9 cellular contexts compared by ENCODE assay signal in the genomic region with DNA sequence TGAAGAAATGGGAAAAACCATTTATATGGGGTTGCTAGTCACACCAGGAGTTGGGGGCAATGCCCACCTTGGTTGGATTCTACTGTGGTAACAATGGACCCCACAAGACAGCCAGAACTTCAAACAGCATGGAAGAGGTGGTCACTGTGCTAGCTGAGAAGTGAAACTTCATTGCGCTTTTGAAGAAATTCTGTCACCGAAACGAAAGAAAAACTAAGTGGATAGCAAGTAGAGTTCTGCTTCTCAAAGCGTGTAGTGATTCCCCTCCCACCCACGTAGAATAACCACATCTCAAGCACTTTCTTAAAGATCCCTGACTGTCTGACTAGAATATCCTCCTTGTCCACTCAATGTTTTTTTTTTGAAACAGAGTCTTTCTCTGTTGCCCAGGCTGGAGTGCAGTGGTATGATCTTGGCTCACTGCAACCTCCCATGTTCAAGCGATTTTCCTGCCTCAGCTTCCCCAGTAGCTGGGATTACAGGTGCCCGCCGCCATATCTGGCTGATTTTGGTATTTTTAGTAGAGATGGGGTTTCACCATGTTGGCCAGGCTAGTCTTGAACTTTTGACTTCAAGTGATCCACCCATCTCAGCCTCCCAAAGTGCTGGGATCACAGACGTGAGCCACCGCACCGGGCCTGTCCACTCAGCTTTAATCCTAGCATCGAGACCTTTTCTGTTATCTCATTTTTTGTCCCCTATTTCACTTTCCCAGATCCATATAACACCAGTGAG. TPM values are rescaled to one million over a fixed set of nuclear protein-coding genes. Genes with fewer than 3 reads are reported as not detected.
DNase-seq lines count a peak whose midpoint lies in the region; ATAC-seq and TF ChIP-seq lines count a peak whose summit lies in the region.
"Had no signal": no experiment of that assay in that cellular context is flagged by ENCODE, and none has a peak within 500 bp of the region (broad histone marks: within the 10 kb centered on the region; RNA-seq: fewer than 3 reads in every experiment).

No MANE protein-coding gene starts in this region.

- in situ Hi-C loops in brain microvascular endothelial cell (cut with HindIII; ENCODE audit: low pct_ligation_motif_present, low sequenced_read_pairs), result no loop called here

- H3K4me3 ChIP-seq in GM12865 (ENCODE audit: low read depth, low read length) (peak overlapping the region; percentile 52), brain microvascular endothelial cell (ENCODE audit: low read depth, low read length) (no peak overlapping the region), neural progenitor cell (no peak overlapping the region)
- peak overlapping the region; percentile 29 for H3K4me3 ChIP-seq in effector memory CD4-positive, alpha-beta T cell (ENCODE audit: insufficient read depth, low read depth, low read length, poor library complexity, severe bottlenecking)

- H3K27me3 ChIP-seq in effector memory CD4-positive, alpha-beta T cell (replicated peaks; ENCODE audit: control insufficient read depth, insufficient read depth, low read length, poor library complexity, severe bottlenecking), result no peaks in the 10 kb centered on the region
- H3K27me3 ChIP-seq in brain microvascular endothelial cell (replicated peaks) (no peaks in the 10 kb centered on the region), neural progenitor cell (no peaks in the 10 kb centered on the region)

- no peak overlapping the region for H3K27ac Mint-ChIP-seq in neural progenitor cell

- peak; percentile 95 for ATAC-seq in GM19468 (IDR thresholded peaks at IDR 0.05; ENCODE audit: extremely low read depth, unreplicated experiment)
- peak; percentile 89 for ATAC-seq in HG03457 (IDR thresholded peaks at IDR 0.05; ENCODE audit: unreplicated experiment)

- H3K27me3 Mint-ChIP-seq in neural progenitor cell (ENCODE audit: insufficient read depth, low read depth), result peaks cover 7% of the 10 kb centered on the region

- peaks cover 3% of the 10 kb centered on the region for H3K4me1 Mint-ChIP-seq in neural progenitor cell

- H3K4me1 ChIP-seq in effector memory CD4-positive, alpha-beta T cell (ENCODE audit: control insufficient read depth, insufficient read depth, low read length, poor library complexity, severe bottlenecking), result no peaks in the 10 kb centered on the region
- H3K4me1 ChIP-seq in neural progenitor cell, result peaks cover 10% of the 10 kb centered on the region
- H3K4me1 ChIP-seq: heart right ventricle had no signal

- TF ChIP-seq CTCF in GM12865 (IDR thresholded peaks at IDR 0.05; ENCODE audit: insufficient read depth, low read depth, low read length, missing control alignments) (no peak), brain microvascular endothelial cell (IDR thresholded peaks at IDR 0.05; ENCODE audit: low read depth, low read length, missing control alignments) (no peak), neural progenitor cell (IDR thresholded peaks at IDR 0.05) (no peak)

- no peaks in the 10 kb centered on the region for H3K36me3 ChIP-seq in effector memory CD4-positive, alpha-beta T cell (ENCODE audit: control insufficient read depth, insufficient read depth, low read length)
- no peaks in the 10 kb centered on the region for H3K36me3 ChIP-seq in brain microvascular endothelial cell (replicated peaks)
- no peaks in the 10 kb centered on the region for H3K36me3 ChIP-seq in neural progenitor cell
- H3K36me3 ChIP-seq: heart right ventricle had no signal

- no peak overlapping the region for H3K9ac ChIP-seq in neural progenitor cell

- peaks cover 8% of the 10 kb centered on the region for H3F3A ChIP-seq in neural progenitor cell (ENCODE audit: low read depth)

- no peak overlapping the region for H3K4me3 Mint-ChIP-seq in neural progenitor cell

- peak overlapping the region; percentile 47 for H3K27ac ChIP-seq in effector memory CD4-positive, alpha-beta T cell (ENCODE audit: insufficient read depth, low read length, poor library complexity, severe bottlenecking)
- H3K27ac ChIP-seq in brain microvascular endothelial cell (no peak overlapping the region), neural progenitor cell (no peak overlapping the region)

- no peaks in the 10 kb centered on the region for H3K79me2 ChIP-seq in neural progenitor cell (ENCODE audit: low read depth)

- no peaks in the 10 kb centered on the region for H3K36me3 Mint-ChIP-seq in neural progenitor cell

- H3K9me3 Mint-ChIP-seq in neural progenitor cell, result no peaks in the 10 kb centered on the region

- H2AFZ ChIP-seq in neural progenitor cell (replicated peaks), result no peak overlapping the region

- H3K9me3 ChIP-seq in effector memory CD4-positive, alpha-beta T cell (ENCODE audit: control insufficient read depth, low read length), result no peaks in the 10 kb centered on the region
- no peaks in the 10 kb centered on the region for H3K9me3 ChIP-seq in neural progenitor cell (ENCODE audit: low read depth)
- H3K9me3 ChIP-seq: heart right ventricle had no signal

- DNase-seq in GM12865 (ENCODE audit: low read depth) (peak; percentile 87), brain microvascular endothelial cell (no peak), NCI-H82 treated with DMSO at 0.1 percent for 48 hours (lab: John Stamatoyannopoulos, UW; ENCODE audit: unreplicated experiment) (no peak), neural progenitor cell (ENCODE audit: low spot score) (no peak), HUDEP-2 (lab: John Stamatoyannopoulos, UW; ENCODE audit: unreplicated experiment in 76 of 76) (no peak)
- no peak for DNase-seq in effector memory CD4-positive, alpha-beta T cell
- DNase-seq: heart right ventricle had no signal

- no peak overlapping the region for H3K4me2 ChIP-seq in neural progenitor cell

- H4K20me1 ChIP-seq in neural progenitor cell (ENCODE audit: low read depth), result no peaks in the 10 kb centered on the region

RNA-seq across cellular contexts. Expression of a gene that starts 30.1 kb away (rescaled TPM):
- not detected in 2 replicates for total RNA-seq in neural progenitor cell (ENCODE audit: low replicate concordance)
- total RNA-seq: heart right ventricle had no signal

RNA-seq across cellular contexts. Expression of a gene that starts 37.9 kb away (rescaled TPM):
- not detected in 2 replicates for total RNA-seq in neural progenitor cell (ENCODE audit: low replicate concordance)
- total RNA-seq: heart right ventricle had no signal

RNA-seq across cellular contexts. Expression of a gene that starts 55.4 kb away (rescaled TPM):
- total RNA-seq in neural progenitor cell (ENCODE audit: low replicate concordance), result not detected in 2 replicates
- total RNA-seq: heart right ventricle had no signal

RNA-seq across cellular contexts. Expression of a gene that starts 59.0 kb away (rescaled TPM):
- not detected in 2 replicates for total RNA-seq in neural progenitor cell (ENCODE audit: low replicate concordance)
- total RNA-seq: heart right ventricle had no signal

Comparison
In these comparisons a context has a peak if more than half of its experiments do, and no peak if none do; other contexts are left out.
1. H3K4me3 ChIP-seq: peak in GM12865 (single experiment) and effector memory CD4-positive, alpha-beta T cell (single experiment); none in brain microvascular endothelial cell (single experiment) and neural progenitor cell (single experiment).